Comparison of ENCODE assay signal across 7 cellular contexts in the genomic region with DNA sequence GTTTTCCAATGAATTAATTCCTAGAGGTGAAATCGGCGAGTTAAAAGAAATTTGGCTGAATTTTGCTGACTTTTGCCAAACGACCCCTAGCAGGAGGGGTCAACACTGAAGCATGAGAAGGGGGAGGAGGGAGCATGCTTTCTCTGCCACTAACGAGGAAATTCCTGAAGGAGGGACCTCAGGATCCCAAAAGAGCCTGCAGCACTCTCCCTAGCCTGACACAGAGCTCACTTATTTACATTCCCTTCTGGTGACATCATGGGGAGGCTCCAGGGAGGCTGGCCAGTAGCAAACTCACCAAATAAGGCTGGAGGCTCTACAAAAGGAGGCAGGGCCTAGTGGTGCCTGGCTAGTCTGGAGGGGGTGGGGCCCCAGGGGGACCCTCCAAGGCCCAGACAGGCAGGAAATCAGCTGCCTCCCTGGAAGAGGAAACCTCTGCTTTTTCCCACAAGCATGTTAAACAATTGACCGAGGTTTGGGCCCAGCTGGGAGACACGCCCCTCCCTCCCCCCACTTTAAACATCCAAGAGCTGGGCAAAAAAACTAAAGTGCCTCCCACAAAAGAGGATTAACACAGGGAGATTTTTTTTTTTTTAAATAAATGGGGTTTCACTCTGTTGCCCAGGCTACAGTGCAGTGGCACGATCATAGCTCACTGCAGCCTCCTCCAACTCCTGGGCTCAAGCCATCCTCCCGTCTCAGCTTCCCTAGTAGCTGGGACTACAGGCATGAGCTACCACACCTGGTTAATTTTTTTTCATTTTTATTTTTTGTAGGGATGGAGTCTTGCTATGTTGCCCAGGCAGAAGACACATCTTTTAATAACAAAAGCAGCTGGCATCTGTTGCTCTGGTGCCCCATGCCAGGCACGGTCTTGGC. TPM values are rescaled to one million over a fixed set of nuclear protein-coding genes. Genes with fewer than 3 reads are reported as not detected.
DNase-seq lines count a peak whose midpoint lies in the region; ATAC-seq and TF ChIP-seq lines count a peak whose summit lies in the region.

No MANE protein-coding gene starts in this region.

- ATAC-seq in gastrocnemius medialis (peak; percentile 72 to 82), HG03097 (IDR thresholded peaks at IDR 0.05; ENCODE audit: low FRiP score, unreplicated experiment) (no peak)

- H3K4me1 ChIP-seq in iPS-18a (ENCODE audit: control insufficient read depth, low read depth, low read length) (peaks cover 22% of the 10 kb centered on the region), gastrocnemius medialis (peaks cover 42% of the 10 kb centered on the region in 2 donors)

- no peaks in the 10 kb centered on the region for H3K9me3 ChIP-seq in iPS-18a (ENCODE audit: control insufficient read depth, low read depth, low read length)
- no peaks in the 10 kb centered on the region for H3K9me3 ChIP-seq in gastrocnemius medialis

- TF ChIP-seq POLR2A in gastrocnemius medialis (IDR thresholded peaks at IDR 0.05), result peak in 1 of 2 donors; percentile 62

- DNase-seq in ELF-1 (ENCODE audit: low read depth, low spot score), result peak; percentile 100
- peak; percentile 77 for DNase-seq in NCI-H2029 treated with DMSO at 0.1 percent for 48 hours (lab: John Stamatoyannopoulos, UW)
- peak; percentile 83 for DNase-seq in brain pericyte (ENCODE audit: low read depth, low spot score)
- DNase-seq in gastrocnemius medialis, result peak; percentile 82 to 93
- DNase-seq in stimulated activated CD4-positive, alpha-beta T cell treated with anti-CD3 and anti-CD28 coated beads, Interleukin-4, amount 100 ng/mL, for 4 hours, result no peak

- peak overlapping the region; percentile 89 for H3K4me3 ChIP-seq in iPS-18a (ENCODE audit: low read length)
- H3K4me3 ChIP-seq in gastrocnemius medialis, result peak overlapping the region in 3 of 4 donors; percentile 1 to 92 (median 79)

- intact Hi-C loops in gastrocnemius medialis (cut with DNase I; ENCODE audit: low total_unique reads), result loop anchor here (2.0 kb wide), 1 partner anchor 14 kb away; no protein-coding TSS in a partner anchor

- peak overlapping the region; percentile 88 for H3K9ac ChIP-seq in iPS-18a (ENCODE audit: low read length)

- H3K36me3 ChIP-seq in iPS-18a (ENCODE audit: control insufficient read depth, low read depth, low read length), result peaks cover 31% of the 10 kb centered on the region
- H3K36me3 ChIP-seq in gastrocnemius medialis, result peaks cover 0 to 34% of the 10 kb centered on the region in 2 donors

- no peak for TF ChIP-seq CTCF in gastrocnemius medialis (IDR thresholded peaks at IDR 0.05 in 4 of 5, conservative IDR thresholded peaks at IDR 0.05 in 1 of 5)

- in situ Hi-C loops in gastrocnemius medialis (cut with MboI; ENCODE audit: low sequenced_read_pairs in 4 of 4), result no loop called here

- H3K27ac ChIP-seq in iPS-18a (ENCODE audit: low read length), result peak overlapping the region; percentile 86
- H3K27ac ChIP-seq in gastrocnemius medialis, result peak overlapping the region; percentile 97 to 100 (median 98)

- H3K27me3 ChIP-seq in iPS-18a (ENCODE audit: control insufficient read depth, insufficient read depth, low read length) (no peaks in the 10 kb centered on the region), gastrocnemius medialis (no peaks in the 10 kb centered on the region)

RNA-seq across cellular contexts. Expression of a gene that starts 2.1 kb away (rescaled TPM):
- total RNA-seq in gastrocnemius medialis, result 100 to 1,000 TPM in 3 of 4 donors, 10 to 100 TPM in 1; 61.3 to 135 (median 115) TPM

RNA-seq across cellular contexts. Expression of a gene that starts 16.5 kb away (rescaled TPM):
- total RNA-seq in gastrocnemius medialis, result 1,000 to 10,000 TPM; 1,701 to 2,714 (median 2,440) TPM

RNA-seq across cellular contexts. Expression of a gene that starts 35.9 kb away (rescaled TPM):
- 100 to 1,000 TPM in 2 of 4 donors, 10 to 100 TPM in 2; 46.3 to 168 (median 106) TPM for total RNA-seq in gastrocnemius medialis

RNA-seq across cellular contexts. Expression of a gene that starts 38.7 kb away (rescaled TPM):
- total RNA-seq in gastrocnemius medialis, result 10 to 100 TPM; 15.5 to 20.0 (median 17.5) TPM

Comparison
In these comparisons a context has a peak if more than half of its experiments do, and no peak if none do; other contexts are left out.
1. DNase-seq: peak in ELF-1 (single experiment), NCI-H2029 treated with DMSO at 0.1 percent for 48 hours (single experiment), brain pericyte (single experiment) and gastrocnemius medialis (2 of 2); none in stimulated activated CD4-positive, alpha-beta T cell treated with anti-CD3 and anti-CD28 coated beads, Interleukin-4, amount 100 ng/mL, for 4 hours (0 of 2).